1 cellular context compared by ENCODE assay signal in genomic region chr12:64706366-64706765, GRCh38.
TF ChIP-seq lines count a peak whose summit lies in the region.

No MANE protein-coding gene starts in this region.

TF ChIP-seq in SK-N-SH treated with all-trans-retinoic acid at 6 μM for 48 hours, 23 proteins besides CTCF, POLR2A, EP300 and RAD21:
- TF ChIP-seq ZNF70 (CRISPR knock-in tag; IDR thresholded peaks at IDR 0.05) (no peak), ZC3H10 (CRISPR knock-in tag; IDR thresholded peaks at IDR 0.05) (no peak), PATZ1 (CRISPR knock-in tag; IDR thresholded peaks at IDR 0.05; ENCODE audit: borderline replicate concordance) (no peak), CSRNP3 (CRISPR knock-in tag; IDR thresholded peaks at IDR 0.05) (no peak), TCF4 (CRISPR knock-in tag; IDR thresholded peaks at IDR 0.05; ENCODE audit: borderline replicate concordance) (no peak), GLIS3 (CRISPR knock-in tag; IDR thresholded peaks at IDR 0.05) (no peak), ZNF565 (CRISPR knock-in tag; conservative IDR thresholded peaks at IDR 0.05; ENCODE audit: low read depth) (no peak), CREB5 (CRISPR knock-in tag; IDR thresholded peaks at IDR 0.05; ENCODE audit: low read depth) (no peak), ISL1 (CRISPR knock-in tag; IDR thresholded peaks at IDR 0.05) (no peak), POU6F1 (CRISPR knock-in tag; IDR thresholded peaks at IDR 0.05; ENCODE audit: borderline replicate concordance, low read depth) (no peak), ZFP3 (CRISPR knock-in tag; IDR thresholded peaks at IDR 0.05) (no peak), BACH2 (CRISPR knock-in tag; IDR thresholded peaks at IDR 0.05; ENCODE audit: borderline replicate concordance) (no peak), OSR1 (CRISPR knock-in tag; IDR thresholded peaks at IDR 0.05) (no peak), PPARA (CRISPR knock-in tag; IDR thresholded peaks at IDR 0.05; ENCODE audit: borderline replicate concordance) (no peak), ARNTL (CRISPR knock-in tag; IDR thresholded peaks at IDR 0.05; ENCODE audit: borderline replicate concordance, low read depth) (no peak), TSHZ2 (CRISPR knock-in tag; IDR thresholded peaks at IDR 0.05) (no peak), ZFP30 (CRISPR knock-in tag; IDR thresholded peaks at IDR 0.05) (no peak), RARB (CRISPR knock-in tag; IDR thresholded peaks at IDR 0.05) (no peak)
TF ChIP-seq in SK-N-SH treated with all-trans-retinoic acid at 6 μM for 48 hours: peak in this region for 0.
